ENCODE assay signal across 20 cellular contexts in genomic region chr7:134374791-134375190, GRCh38. TPM values are rescaled to one million over a fixed set of nuclear protein-coding genes. Genes with fewer than 3 reads are reported as not detected.
DNase-seq lines count a peak whose midpoint lies in the region; ATAC-seq and TF ChIP-seq lines count a peak whose summit lies in the region.
"Had no signal": no experiment of that assay in that cellular context is flagged by ENCODE, and none has a peak within 500 bp of the region (broad histone marks: within the 10 kb centered on the region; RNA-seq: fewer than 3 reads in every experiment).

No MANE protein-coding gene starts in this region.

- H3K36me3 ChIP-seq in hepatocyte (replicated peaks; ENCODE audit: insufficient read depth, low read depth) = no peaks in the 10 kb centered on the region
- H3K36me3 ChIP-seq in mucosa of stomach (ENCODE audit: control insufficient read depth, insufficient read depth, low read length) = no peaks in the 10 kb centered on the region

- no peaks in the 10 kb centered on the region for H3K27me3 ChIP-seq in hepatocyte
- H3K27me3 ChIP-seq in mucosa of stomach (ENCODE audit: control insufficient read depth, insufficient read depth, low read length) = no peaks in the 10 kb centered on the region

- no peaks in the 10 kb centered on the region for H3K79me2 ChIP-seq in hepatocyte

- H3K9ac ChIP-seq in mucosa of stomach (ENCODE audit: low read length) = peak overlapping the region; percentile 53

- ATAC-seq in GM21526 (IDR thresholded peaks at IDR 0.05; ENCODE audit: low FRiP score, unreplicated experiment) = no peak
- ATAC-seq: GM12878, GM23338, HCT116 had no signal

- H3K4me1 ChIP-seq in hepatocyte (ENCODE audit: insufficient read depth) = peaks cover 11% of the 10 kb centered on the region
- peaks cover 67% of the 10 kb centered on the region for H3K4me1 ChIP-seq in mucosa of stomach (ENCODE audit: control insufficient read depth, insufficient read depth, low read length)

- no peak overlapping the region for H3K4me2 ChIP-seq in hepatocyte
- H3K4me2 ChIP-seq: GM23338 had no signal

- no peak overlapping the region for H2AFZ ChIP-seq in hepatocyte
- H2AFZ ChIP-seq: GM23338 had no signal

- peak overlapping the region; percentile 96 for H3K27ac ChIP-seq in hepatocyte
- H3K27ac ChIP-seq: 22Rv1 had no signal

- no peak overlapping the region for H3K4me3 ChIP-seq in hepatocyte
- H3K4me3 ChIP-seq in mucosa of stomach (ENCODE audit: low read length) = no peak overlapping the region
- H3K4me3 ChIP-seq: GM12878, GM23338 had no signal

- no peak for TF ChIP-seq CTCF in hepatocyte (IDR thresholded peaks at IDR 0.05; ENCODE audit: poor library complexity)

- no peaks in the 10 kb centered on the region for H3K9me2 ChIP-seq in hepatocyte (replicated peaks; ENCODE audit: insufficient read depth)

- WGBS in hepatocyte (ENCODE audit: low lambda C conversion rate, missing lambda C conversion rate) = 83% methylated on average over 4 of the region's 4 CpGs

- peak; percentile 32 for DNase-seq in DMS 273 (lab: John Stamatoyannopoulos, UW; ENCODE audit: unreplicated experiment)
- DNase-seq in DMS 273 treated with DMSO at 0.1 percent for 48 hours (lab: John Stamatoyannopoulos, UW) = no peak
- no peak for DNase-seq in hepatocyte (ENCODE audit: low spot score)
- no peak for DNase-seq in cerebellum (ENCODE audit: low spot score)
- no peak for DNase-seq in occipital lobe (lab: John Stamatoyannopoulos, UW)
- DNase-seq in NCI-H2196 (lab: John Stamatoyannopoulos, UW; ENCODE audit: unreplicated experiment) = no peak
- DNase-seq: C1 segment of cervical spinal cord; CD4-positive, alpha-beta memory T cell; COR-L47; DMS79; EL; GDM1; H9; HFFc6 had no signal

- H3K9me3 ChIP-seq in hepatocyte (ENCODE audit: low read depth) = no peaks in the 10 kb centered on the region
- H3K9me3 ChIP-seq in mucosa of stomach (ENCODE audit: control insufficient read depth, low read length) = no peaks in the 10 kb centered on the region

- no peaks in the 10 kb centered on the region for H4K20me1 ChIP-seq in hepatocyte (ENCODE audit: insufficient read depth, poor library complexity, severe bottlenecking)

RNA-seq across cellular contexts. Expression of gene SLC35B4, which starts 58.1 kb away (rescaled TPM):
- total RNA-seq in hepatocyte (12.8 and 13.7 TPM in 2 replicates), cerebellum (24.3 TPM), occipital lobe (27.9 TPM)
- 18.8 and 24.1 TPM in 2 replicates for polyA plus RNA-seq in hepatocyte
